Comparison of ENCODE assay signal across 16 cellular contexts in the genomic region with DNA sequence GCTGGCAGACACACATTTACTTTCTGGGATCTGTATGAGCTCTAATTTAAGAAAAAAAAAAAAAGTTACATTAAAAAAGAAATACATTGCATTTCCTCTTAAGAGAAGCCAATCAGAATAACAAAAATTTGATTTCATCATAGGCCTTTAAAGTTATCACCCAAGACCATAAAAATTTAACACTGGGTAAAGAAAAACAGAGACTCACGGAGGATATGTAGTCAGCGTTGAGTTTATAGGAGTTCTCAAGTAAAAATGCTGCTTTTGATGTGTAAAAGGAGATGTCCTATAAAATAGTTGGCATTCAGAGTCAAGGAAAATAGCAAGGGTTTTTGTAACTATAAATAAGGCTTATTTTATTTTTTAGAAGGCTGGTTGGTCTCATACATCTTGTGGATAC.
"Had no signal": no experiment of that assay in that cellular context is flagged by ENCODE, and none has a peak within 500 bp of the region (broad histone marks: within the 10 kb centered on the region; RNA-seq: fewer than 3 reads in every experiment).

No MANE protein-coding gene starts in this region.

- H3K36me3 Mint-ChIP-seq: activated naive CD8-positive, alpha-beta T cell treated with anti-CD3 and anti-CD28 coated beads for 36 hours had no signal

- H3K27ac ChIP-seq: tibial nerve had no signal

- H3K4me1 Mint-ChIP-seq: activated CD4-positive, alpha-beta T cell treated with anti-CD3 and anti-CD28 coated beads, Interleukin-2, amount 10 ng/mL, durations not matched to agents 7 days and 5 days; activated naive CD8-positive, alpha-beta T cell treated with anti-CD3 and anti-CD28 coated beads for 36 hours had no signal

- H3K27ac Mint-ChIP-seq: activated CD4-positive, alpha-beta T cell treated with anti-CD3 and anti-CD28 coated beads, Interleukin-2, amount 10 ng/mL, durations not matched to agents 7 days and 5 days; activated naive CD8-positive, alpha-beta T cell treated with anti-CD3 and anti-CD28 coated beads for 36 hours; nephron progenitor cell had no signal

- H3K36me3 ChIP-seq: tibial nerve had no signal

- H3K4me3 Mint-ChIP-seq: activated CD4-positive, alpha-beta T cell treated with anti-CD3 and anti-CD28 coated beads, Interleukin-2, amount 10 ng/mL, durations not matched to agents 7 days and 5 days; activated naive CD8-positive, alpha-beta T cell treated with anti-CD3 and anti-CD28 coated beads for 36 hours; nephron progenitor cell had no signal

- H3K4me3 ChIP-seq: tibial nerve had no signal

- DNase-seq: activated CD4-positive, alpha-beta T cell treated with anti-CD3 and anti-CD28 coated beads, Interleukin-2, amount 10 ng/mL, durations not matched to agents 7 days and 5 days; activated CD8-positive, alpha-beta memory T cell treated with anti-CD3 and anti-CD28 coated beads for 24 hours; activated gamma-delta T cell treated with Interleukin-2 at 50 U/mL for 16 hours; activated naive CD8-positive, alpha-beta T cell treated with anti-CD3 and anti-CD28 coated beads for 36 hours; anterior cingulate cortex; cerebellar nuclear complex; dorsolateral prefrontal cortex; hypothalamus; kidney glomerular epithelial cell; mesenchymal stem cell; nephron progenitor cell; occipital lobe; stimulated activated CD4-positive, alpha-beta T cell treated with anti-CD3 and anti-CD28 coated beads, Interleukin-2, amount 100 ng/mL, for 48 hours; stimulated activated naive CD4-positive, alpha-beta T cell; substantia nigra had no signal
